31 cellular contexts compared by ENCODE assay signal in the genomic region with DNA sequence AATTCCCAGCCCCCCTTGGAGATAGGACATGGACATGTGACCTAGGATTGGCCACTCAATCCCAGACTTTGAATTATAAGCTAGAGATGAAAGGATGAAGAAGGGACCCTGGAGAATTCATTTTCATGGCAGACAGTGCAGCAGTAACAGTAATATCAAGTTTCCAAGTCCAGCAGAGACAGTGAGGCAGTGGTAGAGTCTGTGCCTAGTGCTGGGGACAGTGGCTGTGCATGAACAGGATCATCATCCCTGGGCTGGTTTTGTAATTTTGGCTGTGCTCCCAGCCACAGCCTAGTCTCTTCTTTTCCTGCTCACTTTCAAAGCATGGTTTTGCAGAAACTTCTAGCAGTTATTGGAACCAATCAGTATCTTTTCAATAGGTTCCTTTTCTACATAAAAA. TPM values are rescaled to one million over a fixed set of nuclear protein-coding genes. Genes with fewer than 3 reads are reported as not detected.
DNase-seq lines count a peak whose midpoint lies in the region; ATAC-seq and TF ChIP-seq lines count a peak whose summit lies in the region.
"Had no signal": no experiment of that assay in that cellular context is flagged by ENCODE, and none has a peak within 500 bp of the region (broad histone marks: within the 10 kb centered on the region; RNA-seq: fewer than 3 reads in every experiment).

No MANE protein-coding gene starts in this region.

- H3K4me3 Mint-ChIP-seq in activated CD8-positive, alpha-beta memory T cell treated with anti-CD3 and anti-CD28 coated beads, Interleukin-2, amount 10 ng/mL, durations not matched to agents 7 days and 5 days: no peak overlapping the region
- no peak overlapping the region for H3K4me3 Mint-ChIP-seq in CD8-positive, alpha-beta T cell
- no peak overlapping the region for H3K4me3 Mint-ChIP-seq in activated CD4-positive, alpha-beta memory T cell treated with anti-CD3 and anti-CD28 coated beads for 36 hours
- H3K4me3 Mint-ChIP-seq in stimulated activated effector memory CD8-positive, alpha-beta T cell treated with anti-CD3 and anti-CD28 coated beads, Interleukin-12 subunit alpha, Interleukin-12 subunit beta, amount 100 ng/mL, for 72 hours: no peak overlapping the region
- H3K4me3 Mint-ChIP-seq: activated CD4-positive, alpha-beta T cell treated with anti-CD3 and anti-CD28 coated beads, Interleukin-2, amount 10 ng/mL, durations not matched to agents 7 days and 5 days had no signal

- H3K4me1 Mint-ChIP-seq in activated CD8-positive, alpha-beta memory T cell treated with anti-CD3 and anti-CD28 coated beads, Interleukin-2, amount 10 ng/mL, durations not matched to agents 7 days and 5 days: peaks cover 65% of the 10 kb centered on the region
- peaks cover 44% of the 10 kb centered on the region for H3K4me1 Mint-ChIP-seq in CD8-positive, alpha-beta T cell (ENCODE audit: low read depth)
- H3K4me1 Mint-ChIP-seq in activated CD4-positive, alpha-beta memory T cell treated with anti-CD3 and anti-CD28 coated beads for 36 hours (ENCODE audit: low read depth): peaks cover 77% of the 10 kb centered on the region
- H3K4me1 Mint-ChIP-seq in stimulated activated effector memory CD8-positive, alpha-beta T cell treated with anti-CD3 and anti-CD28 coated beads, Interleukin-12 subunit alpha, Interleukin-12 subunit beta, amount 100 ng/mL, for 72 hours: peaks cover 73% of the 10 kb centered on the region

- H3K4me3 ChIP-seq in CD8-positive, alpha-beta T cell (ENCODE audit: low read depth, low read length): no peak overlapping the region
- H3K4me3 ChIP-seq: SJSA1, thoracic aorta, uterus had no signal

- peaks cover 3% of the 10 kb centered on the region for H3K9me3 Mint-ChIP-seq in activated CD8-positive, alpha-beta memory T cell treated with anti-CD3 and anti-CD28 coated beads, Interleukin-2, amount 10 ng/mL, durations not matched to agents 7 days and 5 days (ENCODE audit: low read depth)
- peaks cover 6% of the 10 kb centered on the region for H3K9me3 Mint-ChIP-seq in CD8-positive, alpha-beta T cell
- peaks cover 11% of the 10 kb centered on the region for H3K9me3 Mint-ChIP-seq in activated CD4-positive, alpha-beta memory T cell treated with anti-CD3 and anti-CD28 coated beads for 36 hours
- H3K9me3 Mint-ChIP-seq in stimulated activated effector memory CD8-positive, alpha-beta T cell treated with anti-CD3 and anti-CD28 coated beads, Interleukin-12 subunit alpha, Interleukin-12 subunit beta, amount 100 ng/mL, for 72 hours: peaks cover 3% of the 10 kb centered on the region

- H3K27me3 Mint-ChIP-seq in activated CD8-positive, alpha-beta memory T cell treated with anti-CD3 and anti-CD28 coated beads, Interleukin-2, amount 10 ng/mL, durations not matched to agents 7 days and 5 days: no peaks in the 10 kb centered on the region
- no peaks in the 10 kb centered on the region for H3K27me3 Mint-ChIP-seq in CD8-positive, alpha-beta T cell (ENCODE audit: low read depth)
- H3K27me3 Mint-ChIP-seq in activated CD4-positive, alpha-beta memory T cell treated with anti-CD3 and anti-CD28 coated beads for 36 hours: no peaks in the 10 kb centered on the region
- H3K27me3 Mint-ChIP-seq: activated CD4-positive, alpha-beta T cell treated with anti-CD3 and anti-CD28 coated beads, Interleukin-2, amount 10 ng/mL, durations not matched to agents 7 days and 5 days had no signal

- no peak for TF ChIP-seq CTCF in CD8-positive, alpha-beta T cell (IDR thresholded peaks at IDR 0.05)

- POLR2A ChIA-PET in CD8-positive, alpha-beta T cell (lab: Charles Lee): interaction anchor here (1.4 to 1.8 kb wide), 2 partner anchors 69 to 159 kb away, joined by 4 to 6 read pairs; no protein-coding TSS in a partner anchor
- POLR2A ChIA-PET in activated CD4-positive, alpha-beta memory T cell treated with anti-CD3 and anti-CD28 coated beads for 36 hours (lab: Charles Lee): interaction anchor here (0.8 kb wide), 1 partner anchor 39 kb away, joined by 3 read pairs; no protein-coding TSS in a partner anchor

- in situ Hi-C loops in ACHN (cut with HindIII; ENCODE audit: low pct_ligation_motif_present, low pct_unique_long_range_greater_than_20kb, low sequenced_read_pairs): no loop called here

- CTCF ChIA-PET in activated CD8-positive, alpha-beta memory T cell treated with anti-CD3 and anti-CD28 coated beads, Interleukin-2, amount 10 ng/mL, durations not matched to agents 7 days and 5 days (lab: Charles Lee): interaction anchor here (0.7 to 17.2 kb wide), 12 partner anchors 11 to 180 kb away, joined by 3 to 337 read pairs (median 4); no protein-coding TSS in a partner anchor
- CTCF ChIA-PET in CD8-positive, alpha-beta T cell (lab: Charles Lee): interaction anchor here (0.5 to 10.4 kb wide), 20 partner anchors 10 to 233 kb away, joined by 3 to 232 read pairs (median 5); partner anchors contain the start of genes CD48 and SLAMF6
- CTCF ChIA-PET in activated CD4-positive, alpha-beta memory T cell treated with anti-CD3 and anti-CD28 coated beads for 36 hours (lab: Charles Lee): interaction anchor here (1.2 to 8.6 kb wide), 9 partner anchors 10 to 255 kb away, joined by 3 to 134 read pairs (median 29); no protein-coding TSS in a partner anchor

- DNase-seq in activated CD8-positive, alpha-beta memory T cell treated with anti-CD3 and anti-CD28 coated beads, Interleukin-2, amount 10 ng/mL, durations not matched to agents 7 days and 5 days: no peak
- DNase-seq in activated CD8-positive, alpha-beta memory T cell treated with anti-CD3 and anti-CD28 coated beads for 24 hours: no peak
- DNase-seq in CD8-positive, alpha-beta T cell: no peak
- no peak for DNase-seq in activated CD4-positive, alpha-beta memory T cell treated with anti-CD3 and anti-CD28 coated beads for 36 hours
- no peak for DNase-seq in stimulated activated effector memory CD8-positive, alpha-beta T cell treated with anti-CD3 and anti-CD28 coated beads, Interleukin-12 subunit alpha, Interleukin-12 subunit beta, amount 100 ng/mL, for 72 hours (ENCODE audit: low spot score in 2 of 2)
- DNase-seq in medulla oblongata (ENCODE audit: extremely low spot score) (no peak), ACHN (no peak), HPDE6-E6E7 (ENCODE audit: extremely low spot score) (no peak)
- DNase-seq: activated CD4-positive, alpha-beta T cell treated with anti-CD3 and anti-CD28 coated beads, Interleukin-2, amount 10 ng/mL, durations not matched to agents 7 days and 5 days; activated CD8-positive, alpha-beta memory T cell treated with anti-CD3 and anti-CD28 coated beads, Interleukin-2, amount 50 U/mL, for 48 hours; activated gamma-delta T cell treated with Interleukin-2 at 50 U/mL for 16 hours; amygdala; BE2C; DMS79; glutamatergic neuron; Karpas-422; midbrain; NCI-H1436 treated with DMSO at 0.1 percent for 48 hours; NCI-H446; NCI-H774; stimulated activated CD4-positive, alpha-beta T cell treated with anti-CD3 and anti-CD28 coated beads, Interleukin-4, amount 100 ng/mL, for 4 hours; stimulated activated naive CD4-positive, alpha-beta T cell treated with Interleukin-2 at 50 U/mL for 16 hours; uterus had no signal

- no peaks in the 10 kb centered on the region for H3K36me3 ChIP-seq in CD8-positive, alpha-beta T cell (ENCODE audit: insufficient read depth, low read length)
- H3K36me3 ChIP-seq: BE2C, SJSA1, thoracic aorta, uterus had no signal

- H3K27me3 ChIP-seq in CD8-positive, alpha-beta T cell (ENCODE audit: insufficient read depth, low read length): no peaks in the 10 kb centered on the region
- H3K27me3 ChIP-seq: uterus had no signal

- peaks cover 14% of the 10 kb centered on the region for H3K4me1 ChIP-seq in CD8-positive, alpha-beta T cell (ENCODE audit: insufficient read depth, low read length)
- H3K4me1 ChIP-seq: BE2C, SJSA1, uterus had no signal

- no peaks in the 10 kb centered on the region for H3K9me3 ChIP-seq in CD8-positive, alpha-beta T cell (ENCODE audit: low read length)
- H3K9me3 ChIP-seq: BE2C, SJSA1, thoracic aorta, uterus had no signal

- H3K27ac Mint-ChIP-seq in activated CD8-positive, alpha-beta memory T cell treated with anti-CD3 and anti-CD28 coated beads, Interleukin-2, amount 10 ng/mL, durations not matched to agents 7 days and 5 days: peak overlapping the region; percentile 50
- peak overlapping the region; percentile 14 for H3K27ac Mint-ChIP-seq in CD8-positive, alpha-beta T cell
- peak overlapping the region; percentile 78 for H3K27ac Mint-ChIP-seq in activated CD4-positive, alpha-beta memory T cell treated with anti-CD3 and anti-CD28 coated beads for 36 hours
- H3K27ac Mint-ChIP-seq in stimulated activated effector memory CD8-positive, alpha-beta T cell treated with anti-CD3 and anti-CD28 coated beads, Interleukin-12 subunit alpha, Interleukin-12 subunit beta, amount 100 ng/mL, for 72 hours: peak overlapping the region; percentile 89
- H3K27ac Mint-ChIP-seq: activated CD4-positive, alpha-beta T cell treated with anti-CD3 and anti-CD28 coated beads, Interleukin-2, amount 10 ng/mL, durations not matched to agents 7 days and 5 days had no signal

- intact Hi-C loops in CD8-positive, alpha-beta T cell (cut with DNase I, micrococcal nuclease): loop anchor here (5.0 kb wide), 2 partner anchors 122 to 417 kb away; partner anchors contain the start of gene CASQ1 (in 1 of the 2)
- intact Hi-C loops in activated CD4-positive, alpha-beta memory T cell treated with anti-CD3 and anti-CD28 coated beads for 36 hours (cut with micrococcal nuclease): no loop called here

- no peak for ATAC-seq in activated CD8-positive, alpha-beta memory T cell treated with anti-CD3 and anti-CD28 coated beads, Interleukin-2, amount 10 ng/mL, durations not matched to agents 7 days and 5 days
- no peak for ATAC-seq in CD8-positive, alpha-beta T cell
- ATAC-seq in stimulated activated effector memory CD8-positive, alpha-beta T cell treated with anti-CD3 and anti-CD28 coated beads, Interleukin-12 subunit alpha, Interleukin-12 subunit beta, amount 100 ng/mL, for 72 hours: no peak
- ATAC-seq: HCT116; natural killer cell treated with Interleukin-12 subunit alpha and Interleukin-12 subunit beta and Interleukin-15 and Interleukin-18, amount 100 ng/mL, for 72 hours had no signal

- H3K36me3 Mint-ChIP-seq in activated CD8-positive, alpha-beta memory T cell treated with anti-CD3 and anti-CD28 coated beads, Interleukin-2, amount 10 ng/mL, durations not matched to agents 7 days and 5 days: peaks cover 64% of the 10 kb centered on the region
- peaks cover 58% of the 10 kb centered on the region for H3K36me3 Mint-ChIP-seq in CD8-positive, alpha-beta T cell
- peaks cover 70% of the 10 kb centered on the region for H3K36me3 Mint-ChIP-seq in activated CD4-positive, alpha-beta memory T cell treated with anti-CD3 and anti-CD28 coated beads for 36 hours
- peaks cover 80% of the 10 kb centered on the region for H3K36me3 Mint-ChIP-seq in stimulated activated effector memory CD8-positive, alpha-beta T cell treated with anti-CD3 and anti-CD28 coated beads, Interleukin-12 subunit alpha, Interleukin-12 subunit beta, amount 100 ng/mL, for 72 hours

- no peak overlapping the region for H3K27ac ChIP-seq in CD8-positive, alpha-beta T cell (ENCODE audit: low read depth, low read length)
- H3K27ac ChIP-seq: epithelial cell of prostate, SJSA1, thoracic aorta, uterus, VCaP had no signal

RNA-seq across cellular contexts. Expression of gene CD84, which starts 29.6 kb away (rescaled TPM):
- 10 to 100 TPM; 29.9 to 34.6 TPM for total RNA-seq in activated CD8-positive, alpha-beta memory T cell treated with anti-CD3 and anti-CD28 coated beads, Interleukin-2, amount 10 ng/mL, durations not matched to agents 7 days and 5 days
- 10 to 100 TPM; 28.3 to 31.7 TPM for total RNA-seq in CD8-positive, alpha-beta T cell
- total RNA-seq in activated CD4-positive, alpha-beta memory T cell treated with anti-CD3 and anti-CD28 coated beads for 36 hours: 10 to 100 TPM; 18.6 to 20.2 TPM
- total RNA-seq: pulmonary artery endothelial cell, RPMI7951, SJSA1 had no signal

RNA-seq across cellular contexts. Expression of gene SLAMF1, which starts 37.9 kb away (rescaled TPM):
- total RNA-seq in activated CD8-positive, alpha-beta memory T cell treated with anti-CD3 and anti-CD28 coated beads, Interleukin-2, amount 10 ng/mL, durations not matched to agents 7 days and 5 days: 100 to 1,000 TPM in 1 of 2 experiments, 10 to 100 TPM in 1; 59.3 to 105 TPM
- 10 to 100 TPM; 12.8 to 18.6 TPM for total RNA-seq in CD8-positive, alpha-beta T cell
- total RNA-seq in activated CD4-positive, alpha-beta memory T cell treated with anti-CD3 and anti-CD28 coated beads for 36 hours: 100 to 1,000 TPM; 166 TPM
- total RNA-seq: pulmonary artery endothelial cell, SJSA1 had no signal

Comparison
In these comparisons a context has a peak if more than half of its experiments do, and no peak if none do; other contexts are left out.
1. H3K27ac Mint-ChIP-seq: peak in every context shown above with its lines; median percentile 89 in stimulated activated effector memory CD8-positive, alpha-beta T cell treated with anti-CD3 and anti-CD28 coated beads, Interleukin-12 subunit alpha, Interleukin-12 subunit beta, amount 100 ng/mL, for 72 hours; 78 in activated CD4-positive, alpha-beta memory T cell treated with anti-CD3 and anti-CD28 coated beads for 36 hours; 50 in activated CD8-positive, alpha-beta memory T cell treated with anti-CD3 and anti-CD28 coated beads, Interleukin-2, amount 10 ng/mL, durations not matched to agents 7 days and 5 days; 14 in CD8-positive, alpha-beta T cell.